In genomic region chr7:3346082-3346481, GRCh38 we compare ENCODE assay signal across 20 cellular contexts.
"Had no signal": no experiment of that assay in that cellular context is flagged by ENCODE, and none has a peak within 500 bp of the region (broad histone marks: within the 10 kb centered on the region; RNA-seq: fewer than 3 reads in every experiment).

No MANE protein-coding gene starts in this region.

- H3K27me3 ChIP-seq: MG63, SJCRH30 had no signal

- H3K4me3 ChIP-seq: MG63, SJCRH30 had no signal

- DNase-seq: IMR-90, Karpas-422, KG1, MG63, NCI-H1092 treated with DMSO at 0.1 percent for 48 hours, NCI-H1436, NCI-H187, NCI-H2029, NCI-H2081 treated with DMSO at 0.1 percent for 48 hours, NCI-H2171, NCI-H226, NCI-H446, NCI-H510A, NCI-H524 treated with DMSO at 0.1 percent for 48 hours, NCI-H69, NCI-H774, SHP77 treated with DMSO at 0.1 percent for 48 hours, SJCRH30 had no signal

- H3K27ac ChIP-seq: RWPE1, SJCRH30 had no signal

- H3K36me3 ChIP-seq: MG63, SJCRH30 had no signal

- ATAC-seq: HepG2 had no signal

- H3K4me1 ChIP-seq: SJCRH30 had no signal

- H3K9me3 ChIP-seq: MG63, SJCRH30 had no signal
